1 cellular context compared by ENCODE assay signal in the genomic region with DNA sequence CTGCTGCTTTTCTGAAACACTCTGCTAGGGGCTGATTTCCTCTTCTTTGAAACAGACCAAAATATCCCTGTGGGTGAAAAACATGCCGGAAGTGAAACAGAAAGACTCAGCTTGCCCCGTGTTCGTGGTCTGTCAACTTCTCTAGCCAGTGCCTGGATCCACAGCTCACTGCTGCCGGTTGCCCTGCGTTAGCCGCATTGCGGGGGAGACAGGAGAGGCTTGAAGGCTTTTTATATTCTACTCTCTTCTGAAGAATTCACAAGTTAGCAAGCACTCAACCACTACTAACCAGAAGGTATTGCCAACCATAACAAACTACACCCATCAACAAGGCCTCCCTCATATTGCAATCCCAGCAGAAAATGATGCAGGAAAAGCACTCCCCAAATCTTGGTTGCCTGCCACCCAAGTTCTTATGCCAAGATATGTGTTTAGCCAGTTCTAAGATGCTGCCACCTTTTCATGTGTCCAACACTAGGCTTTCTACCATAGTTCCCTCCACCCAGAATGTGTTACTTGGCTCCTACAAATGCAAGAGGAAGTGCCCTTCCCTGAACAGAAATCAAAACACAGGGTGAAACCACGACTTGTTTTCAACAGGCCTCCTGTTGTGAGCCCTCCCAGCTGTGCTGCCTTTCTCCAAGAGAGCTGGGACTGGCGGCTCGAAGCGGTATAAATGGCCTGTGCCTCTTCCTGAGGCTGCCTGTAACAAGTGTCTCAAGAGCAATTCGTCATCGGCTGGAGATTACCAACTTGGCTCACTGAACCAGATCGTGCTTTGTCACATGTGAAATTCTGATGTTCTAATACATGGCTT.
TF ChIP-seq lines count a peak whose summit lies in the region.

No MANE protein-coding gene starts in this region.

TF ChIP-seq in IMR-90, 13 proteins besides CTCF, POLR2A, EP300 and RAD21 (continued from another document):
- TF ChIP-seq, protein P1, sequence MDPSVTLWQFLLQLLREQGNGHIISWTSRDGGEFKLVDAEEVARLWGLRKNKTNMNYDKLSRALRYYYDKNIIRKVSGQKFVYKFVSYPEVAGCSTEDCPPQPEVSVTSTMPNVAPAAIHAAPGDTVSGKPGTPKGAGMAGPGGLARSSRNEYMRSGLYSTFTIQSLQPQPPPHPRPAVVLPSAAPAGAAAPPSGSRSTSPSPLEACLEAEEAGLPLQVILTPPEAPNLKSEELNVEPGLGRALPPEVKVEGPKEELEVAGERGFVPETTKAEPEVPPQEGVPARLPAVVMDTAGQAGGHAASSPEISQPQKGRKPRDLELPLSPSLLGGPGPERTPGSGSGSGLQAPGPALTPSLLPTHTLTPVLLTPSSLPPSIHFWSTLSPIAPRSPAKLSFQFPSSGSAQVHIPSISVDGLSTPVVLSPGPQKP (IDR thresholded peaks at IDR 0.05; ENCODE audit: borderline replicate concordance, low read depth, low read length): no peak
- TF ChIP-seq BHLHE40 (IDR thresholded peaks at IDR 0.05; ENCODE audit: low read depth, low read length): peak; percentile 55; the same call in 1 of the 2 replicates
- no peak for TF ChIP-seq SMC3 (IDR thresholded peaks at IDR 0.05; ENCODE audit: low read depth, low read length)
- TF ChIP-seq RCOR1 (IDR thresholded peaks at IDR 0.05; ENCODE audit: insufficient replicate concordance, low read length): no peak
- TF ChIP-seq, protein P2, sequence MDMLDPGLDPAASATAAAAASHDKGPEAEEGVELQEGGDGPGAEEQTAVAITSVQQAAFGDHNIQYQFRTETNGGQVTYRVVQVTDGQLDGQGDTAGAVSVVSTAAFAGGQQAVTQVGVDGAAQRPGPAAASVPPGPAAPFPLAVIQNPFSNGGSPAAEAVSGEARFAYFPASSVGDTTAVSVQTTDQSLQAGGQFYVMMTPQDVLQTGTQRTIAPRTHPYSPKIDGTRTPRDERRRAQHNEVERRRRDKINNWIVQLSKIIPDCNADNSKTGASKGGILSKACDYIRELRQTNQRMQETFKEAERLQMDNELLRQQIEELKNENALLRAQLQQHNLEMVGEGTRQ (IDR thresholded peaks at IDR 0.05; ENCODE audit: low read depth, low read length): no peak
- peak; percentile 22; the same call in 1 of the 2 replicates for TF ChIP-seq CEBPB (IDR thresholded peaks at IDR 0.05; ENCODE audit: low read depth, low read length)
- TF ChIP-seq MAZ (IDR thresholded peaks at IDR 0.05; ENCODE audit: borderline replicate concordance, low read depth, low read length): no peak
TF ChIP-seq in IMR-90: peak in this region for 2.
